In the genomic region with DNA sequence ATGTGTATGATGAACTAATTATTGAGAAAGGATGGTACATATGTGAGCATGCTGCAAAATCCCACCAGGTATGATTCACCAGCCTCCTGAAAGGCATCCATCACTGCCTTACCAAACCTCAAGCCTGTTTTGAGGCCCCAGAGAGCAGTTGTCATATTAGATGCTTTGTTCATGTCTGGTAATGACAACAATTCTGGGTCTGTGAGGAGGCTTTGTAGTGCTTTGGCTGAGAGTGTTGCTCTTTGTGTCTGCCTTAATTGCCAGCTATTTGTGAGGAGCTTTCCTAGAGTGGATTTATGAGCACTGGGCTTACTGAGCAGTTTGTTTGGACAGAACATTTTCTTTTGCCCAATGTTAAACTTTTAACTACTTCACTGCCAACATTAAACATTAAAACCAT, we compare ENCODE assay signal across 24 cellular contexts.
"Had no signal": no experiment of that assay in that cellular context is flagged by ENCODE, and none has a peak within 500 bp of the region (broad histone marks: within the 10 kb centered on the region; RNA-seq: fewer than 3 reads in every experiment).

No MANE protein-coding gene starts in this region.

- H3K27me3 Mint-ChIP-seq: activated naive CD8-positive, alpha-beta T cell treated with anti-CD3 and anti-CD28 coated beads, Interleukin-2, amount 10 ng/mL, durations not matched to agents 7 days and 5 days had no signal

- H3K9ac ChIP-seq: SK-N-SH had no signal

- FAIRE-seq: bronchial epithelial cell had no signal

- H3K4me1 ChIP-seq: adrenal gland, body of pancreas, Peyer's patch, SJCRH30 had no signal

- H3K4me3 ChIP-seq: adrenal gland, body of pancreas, Peyer's patch, SJCRH30 had no signal

- H3K27ac Mint-ChIP-seq: activated CD8-positive, alpha-beta T cell treated with anti-CD3 and anti-CD28 coated beads, Interleukin-2, amount 10 ng/mL, durations not matched to agents 7 days and 5 days; activated naive CD8-positive, alpha-beta T cell treated with anti-CD3 and anti-CD28 coated beads, Interleukin-2, amount 10 ng/mL, durations not matched to agents 7 days and 5 days; T-helper 2 cell treated with Interferon-gamma antibody and Interleukin-4, amounts not matched to agents 5 μg/mL and 100 μg/mL, for 36 hours had no signal

- ATAC-seq: activated CD4-positive, CD25-positive, alpha-beta regulatory T cell treated with anti-CD3 and anti-CD28 coated beads, Interleukin-2, amount 50 U/mL, for 24 hours; activated CD8-positive, alpha-beta T cell treated with anti-CD3 and anti-CD28 coated beads, Interleukin-2, amount 10 ng/mL, durations not matched to agents 7 days and 5 days; body of pancreas had no signal

- H3K4me1 Mint-ChIP-seq: activated naive CD8-positive, alpha-beta T cell treated with anti-CD3 and anti-CD28 coated beads, Interleukin-2, amount 10 ng/mL, durations not matched to agents 7 days and 5 days had no signal

- H3K36me3 ChIP-seq: adrenal gland, Peyer's patch, SJCRH30 had no signal

- DNase-seq: activated CD4-positive, alpha-beta T cell treated with anti-CD3 and anti-CD28 coated beads for 4 hours; activated CD8-positive, alpha-beta memory T cell treated with anti-CD3 and anti-CD28 coated beads, Interleukin-2, amount 50 U/mL, for 48 hours; activated CD8-positive, alpha-beta T cell treated with anti-CD3 and anti-CD28 coated beads, Interleukin-2, amount 10 ng/mL, durations not matched to agents 7 days and 5 days; activated naive CD4-positive, alpha-beta T cell treated with anti-CD3 and anti-CD28 coated beads, Interleukin-2, amount 50 U/mL, for 16 hours; activated naive CD8-positive, alpha-beta T cell treated with anti-CD3 and anti-CD28 coated beads, Interleukin-2, amount 10 ng/mL, durations not matched to agents 7 days and 5 days; activated T-cell treated with anti-CD3 and anti-CD28 coated beads, Interleukin-2, amount 50 U/mL, for 1 hour; adrenal gland; body of pancreas; Karpas-422; MM.1S; NCI-H1105; NCI-H1436; NCI-H1694 treated with DMSO at 0.1 percent for 48 hours; NCI-H2029 treated with DMSO at 0.1 percent for 48 hours; NCI-H446; NCI-H524; Peyer's patch; Right ventricle myocardium superior; SJCRH30; SK-N-SH had no signal

- H3K9me3 ChIP-seq: body of pancreas, SJCRH30, SK-N-SH had no signal

- H3K4me3 Mint-ChIP-seq: activated CD8-positive, alpha-beta T cell treated with anti-CD3 and anti-CD28 coated beads, Interleukin-2, amount 10 ng/mL, durations not matched to agents 7 days and 5 days; activated naive CD8-positive, alpha-beta T cell treated with anti-CD3 and anti-CD28 coated beads, Interleukin-2, amount 10 ng/mL, durations not matched to agents 7 days and 5 days; T-helper 2 cell treated with Interferon-gamma antibody and Interleukin-4, amounts not matched to agents 5 μg/mL and 100 μg/mL, for 36 hours had no signal

- H3K27me3 ChIP-seq: adrenal gland, body of pancreas, Peyer's patch, SJCRH30 had no signal

- H3K36me3 Mint-ChIP-seq: activated naive CD8-positive, alpha-beta T cell treated with anti-CD3 and anti-CD28 coated beads, Interleukin-2, amount 10 ng/mL, durations not matched to agents 7 days and 5 days had no signal

- H3K27ac ChIP-seq: adrenal gland, body of pancreas, Peyer's patch, RWPE1, SJCRH30 had no signal

- H3K4me2 ChIP-seq: SK-N-SH had no signal
